Comparison of ENCODE assay signal across 19 cellular contexts in genomic region chr3:16910207-16910606, GRCh38. TPM values are rescaled to one million over a fixed set of nuclear protein-coding genes. Genes with fewer than 3 reads are reported as not detected.
DNase-seq lines count a peak whose midpoint lies in the region; ATAC-seq and TF ChIP-seq lines count a peak whose summit lies in the region.
"Had no signal": no experiment of that assay in that cellular context is flagged by ENCODE, and none has a peak within 500 bp of the region (broad histone marks: within the 10 kb centered on the region; RNA-seq: fewer than 3 reads in every experiment).

No MANE protein-coding gene starts in this region.

- H3K27ac ChIP-seq in right atrium auricular region (peak overlapping the region in 1 of 2 donors; percentile 1), OCI-LY7 (ENCODE audit: low read depth, low read length, poor library complexity, severe bottlenecking) (peak overlapping the region; percentile 98), psoas muscle (peak overlapping the region; percentile 11)
- H3K27ac ChIP-seq: suprapubic skin had no signal

- POLR2A ChIA-PET in OCI-LY7 (lab: Charles Lee) = interaction anchor here (3.0 kb wide), 1 partner anchor 11 kb away, joined by 22 read pairs; no protein-coding TSS in a partner anchor

- peaks cover 94% of the 10 kb centered on the region for H3K79me2 ChIP-seq in OCI-LY7 (ENCODE audit: insufficient read depth, low read depth, low read length)

- H3K27me3 ChIP-seq in right atrium auricular region (no peaks in the 10 kb centered on the region), psoas muscle (ENCODE audit: insufficient read depth in 3 of 3, low read length in 2 of 3) (no peaks in the 10 kb centered on the region)
- H3K27me3 ChIP-seq: suprapubic skin had no signal

- H2AFZ ChIP-seq in OCI-LY7 (ENCODE audit: low read length) = no peak overlapping the region

- no peaks in the 10 kb centered on the region for H4K20me1 ChIP-seq in OCI-LY7 (ENCODE audit: insufficient read depth, low read length)

- no peaks in the 10 kb centered on the region for H3K36me3 ChIP-seq in right atrium auricular region
- H3K36me3 ChIP-seq in OCI-LY7 (ENCODE audit: insufficient read depth, low read length) = peaks cover 8% of the 10 kb centered on the region; the same call in 1 of the 2 replicates
- H3K36me3 ChIP-seq in psoas muscle (ENCODE audit: insufficient read depth in 1 of 2, low read depth in 1 of 2) = no peaks in the 10 kb centered on the region
- H3K36me3 ChIP-seq: suprapubic skin had no signal

- no peaks in the 10 kb centered on the region for H3K9me2 ChIP-seq in OCI-LY7 (ENCODE audit: insufficient read depth, low read length)

- ATAC-seq in Right ventricle myocardium superior (ENCODE audit: poor library complexity) (peak; percentile 11), psoas muscle (no peak), GM18511 (IDR thresholded peaks at IDR 0.05; ENCODE audit: unreplicated experiment) (no peak)

- DNase-seq in Right ventricle myocardium superior (no peak), right atrium auricular region (ENCODE audit: low spot score) (no peak), OCI-LY7 (ENCODE audit: low spot score) (no peak), cerebellum (ENCODE audit: low spot score) (peak; percentile 37), psoas muscle (no peak), foreskin fibroblast (no peak), middle frontal gyrus (ENCODE audit: extremely low spot score, low spot score) (no peak)
- DNase-seq: activated CD4-positive, alpha-beta T cell treated with anti-CD3 and anti-CD28 coated beads, Interleukin-2, amount 50 U/mL, for 1 hour; activated CD4-positive, CD25-positive, alpha-beta regulatory T cell; activated T-cell treated with anti-CD3 and anti-CD28 coated beads, Interleukin-2, amount 50 U/mL, for 48 hours; amniotic stem cell; DND-41; mesenchymal stem cell; NCI-H146; RPMI8226; stimulated activated CD4-positive, alpha-beta T cell treated with anti-CD3 and anti-CD28 coated beads, Interleukin-4, amount 100 ng/mL, for 24 hours; T-helper 1 cell had no signal

- H3K9me3 ChIP-seq in right atrium auricular region (no peaks in the 10 kb centered on the region), OCI-LY7 (ENCODE audit: low read length) (no peaks in the 10 kb centered on the region), psoas muscle (no peaks in the 10 kb centered on the region)
- H3K9me3 ChIP-seq: suprapubic skin had no signal

- WGBS in psoas muscle, 3 donors = 29 to 68% (median 42%) methylated on average over 3 of the region's 3 CpGs

- TF ChIP-seq CTCF in right atrium auricular region (IDR thresholded peaks at IDR 0.05) (no peak), OCI-LY7 (conservative IDR thresholded peaks at IDR 0.05; ENCODE audit: low read length) (no peak), psoas muscle (IDR thresholded peaks at IDR 0.05) (no peak), foreskin fibroblast (IDR thresholded peaks at IDR 0.05; ENCODE audit: low read depth, low read length) (no peak)

- peaks cover 0 to 46% of the 10 kb centered on the region in 2 donors for H3K4me1 ChIP-seq in right atrium auricular region
- H3K4me1 ChIP-seq in OCI-LY7 (ENCODE audit: insufficient read depth, low read length, poor library complexity, severe bottlenecking) = peaks cover 95% of the 10 kb centered on the region
- peaks cover 71% of the 10 kb centered on the region for H3K4me1 ChIP-seq in psoas muscle

- H3K4me3 ChIP-seq in right atrium auricular region (no peak overlapping the region), OCI-LY7 (ENCODE audit: low read depth, low read length, poor library complexity, severe bottlenecking) (no peak overlapping the region), psoas muscle (no peak overlapping the region), foreskin fibroblast (ENCODE audit: low read depth in 1 of 2, low read length in 2 of 2) (no peak overlapping the region)
- H3K4me3 ChIP-seq: suprapubic skin had no signal

- CTCF ChIA-PET in OCI-LY7 (lab: Charles Lee; ENCODE audit: unreplicated experiment) = no interaction called here

- peak overlapping the region; percentile 6; the same call in 1 of the 2 replicates for H3K4me2 ChIP-seq in OCI-LY7 (ENCODE audit: low read length)

- intact Hi-C loops in Right ventricle myocardium superior (cut with DNase I) (no loop called here), OCI-LY7 (cut with micrococcal nuclease; ENCODE audit: unreplicated experiment) (loop anchor here (5.0 kb wide), 2 partner anchors 287 to 538 kb away; no protein-coding TSS in a partner anchor), psoas muscle (cut with DNase I) (no loop called here)

- BruUV-seq in OCI-LY7 (replicated peaks; lab: Mats Ljungman, UMichigan) = no TSS peak

RNA-seq across cellular contexts. Expression of gene PLCL2, which starts 25.5 kb away (rescaled TPM):
- total RNA-seq in Right ventricle myocardium superior (64.5 TPM), right atrium auricular region (10 to 100 TPM; 32.4 to 35.2 TPM), OCI-LY7 (2022) (34.1 and 41.1 TPM in 2 replicates), cerebellum (54.8 TPM), psoas muscle (10 to 100 TPM; 16.4 to 32.7 (median 23.5) TPM)
- total RNA-seq in OCI-LY7 (2014; rRNA removed; shearing (Covaris generic)) = 41.6 and 42.8 TPM in 2 replicates
- 10 to 100 TPM in 2 of 3 donors, 1 to 10 TPM in 1; 4.2 to 23.2 (median 14.0) TPM for polyA plus RNA-seq in psoas muscle
